9 cellular contexts compared by ENCODE assay signal in the genomic region with DNA sequence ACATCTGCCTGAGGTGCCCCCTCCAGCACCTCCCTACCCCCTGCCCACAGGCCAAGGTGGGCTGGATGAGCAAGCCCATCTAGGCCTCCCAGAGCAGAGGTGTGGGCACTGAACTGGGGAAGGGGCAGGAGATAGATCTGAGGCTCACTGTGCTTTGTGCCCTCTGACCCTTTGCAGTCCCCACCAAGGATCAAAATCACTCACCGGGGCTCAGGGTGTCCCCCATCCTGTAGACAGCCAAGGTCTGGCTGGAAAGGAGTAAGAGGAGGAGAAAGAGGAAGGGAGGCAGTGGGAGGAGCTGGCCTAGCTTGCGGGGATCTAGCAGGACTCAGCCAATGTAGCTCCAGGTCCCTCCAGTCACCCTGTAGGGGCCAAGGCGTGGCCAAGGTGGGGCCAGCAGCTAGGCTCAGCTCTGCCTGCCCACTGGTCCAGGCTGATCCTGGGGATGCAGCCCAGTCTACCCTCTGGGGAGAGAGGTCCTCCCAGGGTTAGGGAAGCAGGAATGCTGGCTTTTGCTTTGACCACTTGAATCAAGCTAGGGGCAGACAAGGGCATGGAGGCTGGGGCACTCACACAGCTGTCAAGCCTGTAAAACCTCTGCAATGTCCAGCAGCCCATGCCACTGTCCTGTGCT. TPM values are rescaled to one million over a fixed set of nuclear protein-coding genes. Genes with fewer than 3 reads are reported as not detected.
DNase-seq lines count a peak whose midpoint lies in the region; ATAC-seq, FAIRE-seq and TF ChIP-seq lines count a peak whose summit lies in the region.
"Had no signal": no experiment of that assay in that cellular context is flagged by ENCODE, and none has a peak within 500 bp of the region (broad histone marks: within the 10 kb centered on the region; RNA-seq: fewer than 3 reads in every experiment).

No MANE protein-coding gene starts in this region.

- H3K27me3 Mint-ChIP-seq in IgD-negative memory B cell: no peaks in the 10 kb centered on the region

- intact Hi-C loops in left lung (cut with DNase I): no loop called here

- peaks cover 0 to 19% (median 17%) of the 10 kb centered on the region in 3 donors for H3K4me1 Mint-ChIP-seq in IgD-negative memory B cell

- no peak for FAIRE-seq in urothelium cell line (lab: Jason Lieb, UNC)
- FAIRE-seq: pancreas had no signal

- no peaks in the 10 kb centered on the region for H3K9me3 ChIP-seq in left lung
- H3K9me3 ChIP-seq: pancreas had no signal

- H3K36me3 Mint-ChIP-seq in IgD-negative memory B cell: peaks cover 7% of the 10 kb centered on the region

- peak overlapping the region; percentile 38 to 98 (median 89) for H3K4me3 Mint-ChIP-seq in IgD-negative memory B cell

- H3K4me1 ChIP-seq in left lung: peaks cover 23 to 66% of the 10 kb centered on the region in 2 donors

- ATAC-seq in left lung (peak; percentile 48), GM21526 (IDR thresholded peaks at IDR 0.05; ENCODE audit: low FRiP score, unreplicated experiment) (no peak)
- ATAC-seq: pancreas had no signal

- DNase-seq in AG10803 (ENCODE audit: low read depth) (peak; percentile 68), astrocyte of the hippocampus (ENCODE audit: low read depth, low spot score) (peak; percentile 48), left lung (peak; percentile 56 to 78), urothelium cell line (ENCODE audit: low spot score) (peak; percentile 77), caudate nucleus (lab: John Stamatoyannopoulos, UW) (no peak), NCI-H2081 treated with DMSO at 0.1 percent for 48 hours (lab: John Stamatoyannopoulos, UW) (no peak)

- peak overlapping the region; percentile 53 to 88 for H3K27ac ChIP-seq in left lung
- H3K27ac ChIP-seq in caudate nucleus (ENCODE audit: low read depth, low read length): no peak overlapping the region
- H3K27ac ChIP-seq: pancreas had no signal

- peaks cover 0 to 10% of the 10 kb centered on the region in 2 donors for H3K36me3 ChIP-seq in left lung
- H3K36me3 ChIP-seq: pancreas had no signal

- no peak for TF ChIP-seq CTCF in AG10803 (conservative IDR thresholded peaks at IDR 0.05; ENCODE audit: low read length)
- no peak for TF ChIP-seq CTCF in left lung (IDR thresholded peaks at IDR 0.05)

- H3K4me3 ChIP-seq in AG10803 (ENCODE audit: low read length) (peak overlapping the region; percentile 99), left lung (peak overlapping the region; percentile 81 to 92)

- H3K27ac Mint-ChIP-seq in IgD-negative memory B cell: peak overlapping the region in 1 of 3 donors; percentile 92

- no peaks in the 10 kb centered on the region for H3K9me3 Mint-ChIP-seq in IgD-negative memory B cell

- H3K27me3 ChIP-seq in left lung: no peaks in the 10 kb centered on the region
- H3K27me3 ChIP-seq: pancreas had no signal

RNA-seq across cellular contexts. Expression of a gene that starts 1.8 kb away (rescaled TPM):
- 3.9 TPM for polyA plus RNA-seq in IgD-negative memory B cell
- total RNA-seq in left lung: 100 to 1,000 TPM in 1 of 2 donors, 10 to 100 TPM in 1; 99.2 to 121 TPM

RNA-seq across cellular contexts. Expression of a gene that starts 13.6 kb away (rescaled TPM):
- not detected for polyA plus RNA-seq in IgD-negative memory B cell
- total RNA-seq in left lung: under 1 TPM in 1 of 2 donors, not detected in 1; 0.60 TPM
- polyA plus RNA-seq: pancreas had no signal

RNA-seq across cellular contexts. Expression of a gene that starts 22.7 kb away (rescaled TPM):
- polyA plus RNA-seq in IgD-negative memory B cell: 0.81 TPM
- 10 to 100 TPM; 27.5 to 37.2 TPM for total RNA-seq in left lung

RNA-seq across cellular contexts. Expression of a gene that starts 30.0 kb away (rescaled TPM):
- polyA plus RNA-seq in IgD-negative memory B cell: 510 TPM
- total RNA-seq in left lung: 10 to 100 TPM; 59.7 to 76.8 TPM

RNA-seq across cellular contexts. Expression of a gene that starts 32.6 kb away (rescaled TPM):
- polyA plus RNA-seq in IgD-negative memory B cell: 45.3 TPM
- 10 to 100 TPM in 1 of 2 donors, 1 to 10 TPM in 1; 7.3 to 12.6 TPM for total RNA-seq in left lung

Comparison
In these comparisons a context has a peak if more than half of its experiments do, and no peak if none do; other contexts are left out.
1. DNase-seq: peak in AG10803 (single experiment), astrocyte of the hippocampus (single experiment), left lung (2 of 2) and urothelium cell line (single experiment); none in caudate nucleus (0 of 61) and NCI-H2081 treated with DMSO at 0.1 percent for 48 hours (single experiment).